Comparison of ENCODE assay signal across 26 cellular contexts in genomic region chr11:125947419-125948277, GRCh38. TPM values are rescaled to one million over a fixed set of nuclear protein-coding genes. Genes with fewer than 3 reads are reported as not detected.
A peak's percentile ranks its signal among the peaks of the same experiment; 100 is the strongest.
DNase-seq lines count a peak whose midpoint lies in the region; TF ChIP-seq lines count a peak whose summit lies in the region.
"Had no signal": no experiment of that assay in that cellular context is flagged by ENCODE, and none has a peak within 500 bp of the region (broad histone marks: within the 10 kb centered on the region; RNA-seq: fewer than 3 reads in every experiment).

No MANE protein-coding gene starts in this region.

- H3K36me3 Mint-ChIP-seq in type B pancreatic cell = no peaks in the 10 kb centered on the region
- H3K36me3 Mint-ChIP-seq: CD4-positive, CD25-positive, alpha-beta regulatory T cell had no signal

- H3K27ac ChIP-seq in BLaER1 treated with 17β-estradiol and CSF1 and Interleukin-3, amounts not matched to agents 10 nM and 100 nM = peak overlapping the region in 4 of 11 experiments; percentile 35 to 54 (median 47); a peak in 8 of 22 replicates
- H3K27ac ChIP-seq: KMS-11, RWPE1 had no signal

- H3K36me3 ChIP-seq in BLaER1 treated with 17β-estradiol and CSF1 and Interleukin-3, amounts not matched to agents 10 nM and 100 nM = no peaks in the 10 kb centered on the region
- H3K36me3 ChIP-seq: HAP-1 had no signal

- DNase-seq in ELF-1 (ENCODE audit: low read depth, low spot score) = peak; percentile 1
- DNase-seq in mesenteric fat pad (ENCODE audit: low spot score) = peak; percentile 88
- peak; percentile 68 for DNase-seq in type B pancreatic cell (ENCODE audit: extremely low spot score, unreplicated experiment)
- DNase-seq in activated gamma-delta T cell treated with Interleukin-2 at 50 U/mL for 16 hours = no peak
- no peak for DNase-seq in NCI-H2171 (lab: John Stamatoyannopoulos, UW)
- DNase-seq in activated T-cell treated with anti-CD3 and anti-CD28 coated beads, Interleukin-2, amount 50 U/mL, for 48 hours = no peak
- DNase-seq: BE2C; CD4-positive, CD25-positive, alpha-beta regulatory T cell; DMS53; GDM1; GOT3; IMR-90; NCI-H1092; NCI-H1417 treated with DMSO at 0.1 percent for 48 hours; NCI-H1694 treated with DMSO at 0.1 percent for 48 hours; NCI-H2081; NCI-H226; NCI-H510A; NCI-H69; SHP77 treated with DMSO at 0.1 percent for 48 hours had no signal

- no peaks in the 10 kb centered on the region for H3K27me3 ChIP-seq in BLaER1 treated with 17β-estradiol and CSF1 and Interleukin-3, amounts not matched to agents 10 nM and 100 nM
- H3K27me3 ChIP-seq: BE2C had no signal

- H3K27ac Mint-ChIP-seq in type B pancreatic cell = no peak overlapping the region
- H3K27ac Mint-ChIP-seq: CD4-positive, CD25-positive, alpha-beta regulatory T cell had no signal

- no peaks in the 10 kb centered on the region; a peak in 1 of 22 replicates for H4K20me1 ChIP-seq in BLaER1 treated with 17β-estradiol and CSF1 and Interleukin-3, amounts not matched to agents 10 nM and 100 nM

- no peak for TF ChIP-seq CTCF in type B pancreatic cell (conservative IDR thresholded peaks at IDR 0.05)

- H3K4me1 ChIP-seq in BLaER1 treated with 17β-estradiol and CSF1 and Interleukin-3, amounts not matched to agents 10 nM and 100 nM = peaks cover 0 to 50% (median 37%) of the 10 kb centered on the region in 10 experiments; a peak in 18 of 20 replicates
- H3K4me1 ChIP-seq: HAP-1 had no signal

- H3K9ac ChIP-seq in BLaER1 treated with 17β-estradiol and CSF1 and Interleukin-3, amounts not matched to agents 10 nM and 100 nM = peak overlapping the region in 3 of 11 experiments; percentile 13 to 46 (median 44); a peak in 6 of 22 replicates
- H3K9ac ChIP-seq: KMS-11 had no signal

- peak overlapping the region in 1 of 10 experiments; percentile 28; a peak in 1 of 20 replicates for H3K4me3 ChIP-seq in BLaER1 treated with 17β-estradiol and CSF1 and Interleukin-3, amounts not matched to agents 10 nM and 100 nM
- H3K4me3 ChIP-seq: GM12878, HAP-1 had no signal

- no peaks in the 10 kb centered on the region for H3K9me3 ChIP-seq in BLaER1 treated with 17β-estradiol and CSF1 and Interleukin-3, amounts not matched to agents 10 nM and 100 nM (replicated peaks in 1 of 11)
- H3K9me3 ChIP-seq: BE2C, HAP-1 had no signal

- H3K4me1 Mint-ChIP-seq in type B pancreatic cell (ENCODE audit: unreplicated experiment) = peaks cover 27% of the 10 kb centered on the region
- H3K4me1 Mint-ChIP-seq: CD4-positive, CD25-positive, alpha-beta regulatory T cell had no signal

- no peaks in the 10 kb centered on the region for H3K9me3 Mint-ChIP-seq in type B pancreatic cell
- H3K9me3 Mint-ChIP-seq: CD4-positive, CD25-positive, alpha-beta regulatory T cell had no signal

- peak overlapping the region; percentile 16 to 97 (median 76); a peak in 20 of 22 replicates for H3K4me2 ChIP-seq in BLaER1 treated with 17β-estradiol and CSF1 and Interleukin-3, amounts not matched to agents 10 nM and 100 nM
- H3K4me2 ChIP-seq: KMS-11 had no signal

- H3K4me3 Mint-ChIP-seq in type B pancreatic cell = no peak overlapping the region
- H3K4me3 Mint-ChIP-seq: CD4-positive, CD25-positive, alpha-beta regulatory T cell had no signal

- peaks cover 8% of the 10 kb centered on the region for H3K27me3 Mint-ChIP-seq in type B pancreatic cell
- H3K27me3 Mint-ChIP-seq: CD4-positive, CD25-positive, alpha-beta regulatory T cell had no signal

RNA-seq across cellular contexts. Expression of gene VSIG10L2, which starts 1.8 kb away (rescaled TPM):
- total RNA-seq in mesenteric fat pad (not detected), type B pancreatic cell (ENCODE audit: low replicate concordance) (0.31 TPM in 1 of 2 replicates, not detected in the other)
- total RNA-seq: CD4-positive, CD25-positive, alpha-beta regulatory T cell; GM12878; OCI-LY7 had no signal

RNA-seq across cellular contexts. Expression of gene DDX25, which starts 43.3 kb away (rescaled TPM):
- total RNA-seq in mesenteric fat pad (not detected), type B pancreatic cell (ENCODE audit: low replicate concordance) (0.79 and 1.8 TPM in 2 replicates)
- total RNA-seq: CD4-positive, CD25-positive, alpha-beta regulatory T cell; GM12878 had no signal

RNA-seq across cellular contexts. Expression of gene PUS3, which starts 44.6 kb away (rescaled TPM):
- 12.1 TPM for total RNA-seq in mesenteric fat pad
- 11.9 and 13.5 TPM in 2 replicates for total RNA-seq in type B pancreatic cell (ENCODE audit: low replicate concordance)

Comparison
In these comparisons a context has a peak if more than half of its experiments do, and no peak if none do; other contexts are left out.
1. DNase-seq: peak in ELF-1 (single experiment), mesenteric fat pad (single experiment) and type B pancreatic cell (single experiment); none in activated gamma-delta T cell treated with Interleukin-2 at 50 U/mL for 16 hours (single experiment), NCI-H2171 (single experiment) and activated T-cell treated with anti-CD3 and anti-CD28 coated beads, Interleukin-2, amount 50 U/mL, for 48 hours (0 of 2).